1 cellular context compared by ENCODE assay signal in the genomic region with DNA sequence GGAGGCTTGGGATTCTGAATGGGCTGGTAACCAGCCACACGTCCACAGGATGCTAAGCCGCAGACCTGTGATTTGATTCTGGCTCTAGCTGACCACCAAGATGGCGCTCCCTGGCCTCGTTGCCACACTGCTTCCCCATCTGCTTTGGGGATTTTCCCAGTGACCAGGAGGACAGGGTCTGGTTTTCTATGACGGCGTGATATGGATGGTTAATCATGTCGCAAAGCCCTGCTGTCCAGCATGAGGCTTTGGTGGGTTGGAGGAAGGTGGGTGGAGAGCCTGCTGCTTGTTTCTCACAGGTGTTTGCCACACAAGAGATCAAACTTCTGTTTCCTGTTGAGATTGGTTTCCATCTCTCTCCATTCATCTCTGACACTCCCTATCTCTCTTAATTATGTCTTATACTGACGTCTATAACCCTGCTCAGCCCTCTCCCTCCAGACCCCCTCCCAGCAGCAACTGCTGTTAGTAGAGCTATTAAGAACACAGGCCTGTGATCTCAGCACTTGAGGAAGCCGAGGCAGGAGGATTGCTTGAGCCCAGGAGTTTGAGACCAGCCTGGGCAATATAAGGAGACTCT.
TF ChIP-seq lines count a peak whose summit lies in the region.

No MANE protein-coding gene starts in this region.

TF ChIP-seq in GM12878, 131 proteins besides CTCF, POLR2A, EP300 and RAD21 (continued from another document):
- TF ChIP-seq NFXL1 (IDR thresholded peaks at IDR 0.05; ENCODE audit: borderline replicate concordance) (no peak), GABPA (IDR thresholded peaks at IDR 0.05; ENCODE audit: low read depth) (no peak), ZNF24 (IDR thresholded peaks at IDR 0.05) (no peak), RAD51 (IDR thresholded peaks at IDR 0.05) (no peak), RELA (IDR thresholded peaks at IDR 0.05; ENCODE audit: borderline replicate concordance, partially characterized antibody) (no peak), MTA3 (IDR thresholded peaks at IDR 0.05; ENCODE audit: borderline replicate concordance, low read length) (peak; percentile 39; the same call in 1 of the 2 replicates), SUZ12 (IDR thresholded peaks at IDR 0.05; ENCODE audit: unreplicated experiment) (no peak), TCF3 (IDR thresholded peaks at IDR 0.05; ENCODE audit: borderline replicate concordance, insufficient read depth, low read depth, low read length) (0 out of 2 replicates have a peak, but pooled peaks have one; percentile 49), SMAD5 (IDR thresholded peaks at IDR 0.05; ENCODE audit: low read depth) (no peak), JUNB (IDR thresholded peaks at IDR 0.05) (no peak), BHLHE40 (IDR thresholded peaks at IDR 0.05; ENCODE audit: borderline replicate concordance in 1 of 2, low read depth in 2 of 2, low read length in 1 of 2) (0 out of 4 replicates have a peak, but pooled peaks of 1 of the 2 experiments have one; percentile 27), CREM (IDR thresholded peaks at IDR 0.05; ENCODE audit: low read depth) (no peak; the same call in 1 of the 2 replicates), FOXK2 (IDR thresholded peaks at IDR 0.05) (no peak), CHD4 (IDR thresholded peaks at IDR 0.05) (no peak), BRCA1 (IDR thresholded peaks at IDR 0.05; ENCODE audit: low read depth, low read length) (no peak), GATAD2B (conservative IDR thresholded peaks at IDR 0.05; ENCODE audit: low read depth) (no peak), MYB (IDR thresholded peaks at IDR 0.05; ENCODE audit: borderline replicate concordance, low read depth, low read length) (no peak), ZNF384 (IDR thresholded peaks at IDR 0.05; ENCODE audit: borderline replicate concordance, low read depth, low read length) (no peak), EED (IDR thresholded peaks at IDR 0.05; ENCODE audit: low read depth) (peak; percentile 84), CREB1 (IDR thresholded peaks at IDR 0.05; ENCODE audit: low read depth) (peak; percentile 47; the same call in 1 of the 2 replicates), LARP7 (IDR thresholded peaks at IDR 0.05) (no peak), HCFC1 (IDR thresholded peaks at IDR 0.05; ENCODE audit: low read length) (no peak), RBBP5 (conservative IDR thresholded peaks at IDR 0.05) (no peak), CHD1 (IDR thresholded peaks at IDR 0.05; ENCODE audit: low read depth, low read length) (no peak), JUND (IDR thresholded peaks at IDR 0.05; ENCODE audit: low read depth, low read length) (no peak), NR2C1 (IDR thresholded peaks at IDR 0.05) (no peak), TCF7 (IDR thresholded peaks at IDR 0.05; ENCODE audit: borderline replicate concordance) (no peak)
- TF ChIP-seq, protein P1, sequence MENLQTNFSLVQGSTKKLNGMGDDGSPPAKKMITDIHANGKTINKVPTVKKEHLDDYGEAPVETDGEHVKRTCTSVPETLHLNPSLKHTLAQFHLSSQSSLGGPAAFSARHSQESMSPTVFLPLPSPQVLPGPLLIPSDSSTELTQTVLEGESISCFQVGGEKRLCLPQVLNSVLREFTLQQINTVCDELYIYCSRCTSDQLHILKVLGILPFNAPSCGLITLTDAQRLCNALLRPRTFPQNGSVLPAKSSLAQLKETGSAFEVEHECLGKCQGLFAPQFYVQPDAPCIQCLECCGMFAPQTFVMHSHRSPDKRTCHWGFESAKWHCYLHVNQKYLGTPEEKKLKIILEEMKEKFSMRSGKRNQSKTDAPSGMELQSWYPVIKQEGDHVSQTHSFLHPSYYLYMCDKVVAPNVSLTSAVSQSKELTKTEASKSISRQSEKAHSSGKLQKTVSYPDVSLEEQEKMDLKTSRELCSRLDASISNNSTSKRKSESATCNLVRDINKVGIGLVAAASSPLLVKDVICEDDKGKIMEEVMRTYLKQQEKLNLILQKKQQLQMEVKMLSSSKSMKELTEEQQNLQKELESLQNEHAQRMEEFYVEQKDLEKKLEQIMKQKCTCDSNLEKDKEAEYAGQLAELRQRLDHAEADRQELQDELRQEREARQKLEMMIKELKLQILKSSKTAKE (IDR thresholded peaks at IDR 0.05; ENCODE audit: low read depth, poor library complexity, severe bottlenecking): no peak
- TF ChIP-seq, protein P2, sequence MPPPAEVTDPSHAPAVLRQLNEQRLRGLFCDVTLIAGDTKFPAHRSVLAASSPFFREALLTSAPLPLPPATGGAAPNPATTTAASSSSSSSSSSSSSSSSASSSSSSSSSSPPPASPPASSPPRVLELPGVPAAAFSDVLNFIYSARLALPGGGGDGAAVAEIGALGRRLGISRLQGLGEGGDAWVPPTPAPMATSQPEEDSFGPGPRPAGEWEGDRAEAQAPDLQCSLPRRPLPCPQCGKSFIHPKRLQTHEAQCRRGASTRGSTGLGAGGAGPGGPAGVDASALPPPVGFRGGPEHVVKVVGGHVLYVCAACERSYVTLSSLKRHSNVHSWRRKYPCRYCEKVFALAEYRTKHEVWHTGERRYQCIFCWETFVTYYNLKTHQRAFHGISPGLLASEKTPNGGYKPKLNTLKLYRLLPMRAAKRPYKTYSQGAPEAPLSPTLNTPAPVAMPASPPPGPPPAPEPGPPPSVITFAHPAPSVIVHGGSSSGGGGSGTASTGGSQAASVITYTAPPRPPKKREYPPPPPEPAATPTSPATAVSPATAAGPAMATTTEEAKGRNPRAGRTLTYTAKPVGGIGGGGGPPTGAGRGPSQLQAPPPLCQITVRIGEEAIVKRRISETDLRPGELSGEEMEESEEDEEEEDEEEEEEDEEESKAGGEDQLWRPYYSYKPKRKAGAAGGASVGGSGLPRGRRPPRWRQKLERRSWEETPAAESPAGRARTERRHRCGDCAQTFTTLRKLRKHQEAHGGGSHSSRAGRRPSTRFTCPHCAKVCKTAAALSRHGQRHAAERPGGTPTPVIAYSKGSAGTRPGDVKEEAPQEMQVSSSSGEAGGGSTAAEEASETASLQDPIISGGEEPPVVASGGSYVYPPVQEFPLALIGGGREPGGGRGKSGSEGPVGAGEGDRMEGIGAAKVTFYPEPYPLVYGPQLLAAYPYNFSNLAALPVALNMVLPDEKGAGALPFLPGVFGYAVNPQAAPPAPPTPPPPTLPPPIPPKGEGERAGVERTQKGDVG (CRISPR knock-in tag; IDR thresholded peaks at IDR 0.05): no peak
- TF ChIP-seq, protein P3, sequence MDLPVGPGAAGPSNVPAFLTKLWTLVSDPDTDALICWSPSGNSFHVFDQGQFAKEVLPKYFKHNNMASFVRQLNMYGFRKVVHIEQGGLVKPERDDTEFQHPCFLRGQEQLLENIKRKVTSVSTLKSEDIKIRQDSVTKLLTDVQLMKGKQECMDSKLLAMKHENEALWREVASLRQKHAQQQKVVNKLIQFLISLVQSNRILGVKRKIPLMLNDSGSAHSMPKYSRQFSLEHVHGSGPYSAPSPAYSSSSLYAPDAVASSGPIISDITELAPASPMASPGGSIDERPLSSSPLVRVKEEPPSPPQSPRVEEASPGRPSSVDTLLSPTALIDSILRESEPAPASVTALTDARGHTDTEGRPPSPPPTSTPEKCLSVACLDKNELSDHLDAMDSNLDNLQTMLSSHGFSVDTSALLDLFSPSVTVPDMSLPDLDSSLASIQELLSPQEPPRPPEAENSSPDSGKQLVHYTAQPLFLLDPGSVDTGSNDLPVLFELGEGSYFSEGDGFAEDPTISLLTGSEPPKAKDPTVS (IDR thresholded peaks at IDR 0.05; ENCODE audit: low read depth, low read length): no peak
- TF ChIP-seq, protein P4, sequence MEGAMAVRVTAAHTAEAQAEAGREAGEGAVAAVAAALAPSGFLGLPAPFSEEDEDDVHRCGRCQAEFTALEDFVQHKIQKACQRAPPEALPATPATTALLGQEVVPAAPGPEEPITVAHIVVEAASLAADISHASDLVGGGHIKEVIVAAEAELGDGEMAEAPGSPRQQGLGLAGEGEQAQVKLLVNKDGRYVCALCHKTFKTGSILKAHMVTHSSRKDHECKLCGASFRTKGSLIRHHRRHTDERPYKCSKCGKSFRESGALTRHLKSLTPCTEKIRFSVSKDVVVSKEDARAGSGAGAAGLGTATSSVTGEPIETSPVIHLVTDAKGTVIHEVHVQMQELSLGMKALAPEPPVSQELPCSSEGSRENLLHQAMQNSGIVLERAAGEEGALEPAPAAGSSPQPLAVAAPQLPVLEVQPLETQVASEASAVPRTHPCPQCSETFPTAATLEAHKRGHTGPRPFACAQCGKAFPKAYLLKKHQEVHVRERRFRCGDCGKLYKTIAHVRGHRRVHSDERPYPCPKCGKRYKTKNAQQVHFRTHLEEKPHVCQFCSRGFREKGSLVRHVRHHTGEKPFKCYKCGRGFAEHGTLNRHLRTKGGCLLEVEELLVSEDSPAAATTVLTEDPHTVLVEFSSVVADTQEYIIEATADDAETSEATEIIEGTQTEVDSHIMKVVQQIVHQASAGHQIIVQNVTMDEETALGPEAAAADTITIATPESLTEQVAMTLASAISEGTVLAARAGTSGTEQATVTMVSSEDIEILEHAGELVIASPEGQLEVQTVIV (IDR thresholded peaks at IDR 0.05; ENCODE audit: borderline replicate concordance, partially characterized antibody): no peak
- TF ChIP-seq, protein P5, sequence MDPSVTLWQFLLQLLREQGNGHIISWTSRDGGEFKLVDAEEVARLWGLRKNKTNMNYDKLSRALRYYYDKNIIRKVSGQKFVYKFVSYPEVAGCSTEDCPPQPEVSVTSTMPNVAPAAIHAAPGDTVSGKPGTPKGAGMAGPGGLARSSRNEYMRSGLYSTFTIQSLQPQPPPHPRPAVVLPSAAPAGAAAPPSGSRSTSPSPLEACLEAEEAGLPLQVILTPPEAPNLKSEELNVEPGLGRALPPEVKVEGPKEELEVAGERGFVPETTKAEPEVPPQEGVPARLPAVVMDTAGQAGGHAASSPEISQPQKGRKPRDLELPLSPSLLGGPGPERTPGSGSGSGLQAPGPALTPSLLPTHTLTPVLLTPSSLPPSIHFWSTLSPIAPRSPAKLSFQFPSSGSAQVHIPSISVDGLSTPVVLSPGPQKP (IDR thresholded peaks at IDR 0.05; ENCODE audit: low read depth, low read length): no peak
TF ChIP-seq in GM12878: peak in this region for 23.
